ENCODE assay signal across 29 cellular contexts in the genomic region with DNA sequence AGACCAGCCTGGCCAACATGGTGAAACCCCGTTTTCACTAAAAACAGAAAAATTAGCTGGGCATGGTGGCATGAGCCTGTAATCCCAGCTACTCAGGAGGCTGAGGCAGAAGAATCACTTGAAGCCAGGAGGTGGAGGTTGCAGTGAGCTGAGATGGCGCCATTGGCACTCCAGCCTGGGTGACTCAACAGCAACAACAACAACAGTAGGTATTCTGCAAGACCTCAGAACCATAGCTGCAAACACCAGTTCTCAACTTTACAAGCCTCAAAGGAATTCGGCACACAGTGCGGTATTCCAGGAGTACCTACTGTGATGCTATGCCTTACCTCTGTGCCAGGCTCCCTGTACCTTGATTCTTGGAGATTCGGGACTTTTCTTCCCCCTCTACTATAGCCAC. TPM values are rescaled to one million over a fixed set of nuclear protein-coding genes. Genes with fewer than 3 reads are reported as not detected.
A peak's percentile ranks its signal among the peaks of the same experiment; 100 is the strongest.
DNase-seq lines count a peak whose midpoint lies in the region; ATAC-seq, FAIRE-seq and TF ChIP-seq lines count a peak whose summit lies in the region.
"Had no signal": no experiment of that assay in that cellular context is flagged by ENCODE, and none has a peak within 500 bp of the region (broad histone marks: within the 10 kb centered on the region; RNA-seq: fewer than 3 reads in every experiment).

No MANE protein-coding gene starts in this region.

- DNase-seq in CD14-positive monocyte (ENCODE audit: low spot score): peak; percentile 7
- no peak for DNase-seq in chondrocyte (ENCODE audit: low spot score)
- no peak for DNase-seq in neural progenitor cell (ENCODE audit: low spot score)
- DNase-seq in G401 (ENCODE audit: low spot score): no peak
- DNase-seq in Right ventricle myocardium inferior (ENCODE audit: missing footprints): no peak
- DNase-seq in GM12891 (ENCODE audit: insufficient read length, low spot score): no peak
- DNase-seq: activated CD4-positive, alpha-beta memory T cell treated with anti-CD3 and anti-CD28 coated beads for 36 hours; activated CD4-positive, alpha-beta T cell treated with anti-CD3 and anti-CD28 coated beads for 1 hour; activated naive CD4-positive, alpha-beta T cell; activated T-cell treated with anti-CD3 and anti-CD28 coated beads, Interleukin-2, amount 50 U/mL, for 72 hours; adrenal gland; BE2C; brain microvascular endothelial cell; COR-L47; dorsolateral prefrontal cortex; GF-D8; mammary epithelial cell; NCI-H1436; NCI-H2081 treated with DMSO at 0.1 percent for 48 hours; PC-9; SHP77; sigmoid colon; stimulated activated CD4-positive, alpha-beta T cell treated with anti-CD3 and anti-CD28 coated beads, Interleukin-4, amount 100 ng/mL, for 1 hour; transverse colon had no signal

- H3K4me2 ChIP-seq in neural progenitor cell: no peak overlapping the region
- H3K4me2 ChIP-seq: KMS-11, PC-9 had no signal

- H3K27me3 ChIP-seq in neural progenitor cell: no peaks in the 10 kb centered on the region
- H3K27me3 ChIP-seq: adrenal gland, BE2C, brain microvascular endothelial cell, dorsolateral prefrontal cortex, neutrophil, sigmoid colon, transverse colon had no signal

- TF ChIP-seq CTCF in CD14-positive monocyte (IDR thresholded peaks at IDR 0.05) (no peak), HEK293 (tag by site-specific recombination; IDR thresholded peaks at IDR 0.05) (no peak), chondrocyte (IDR thresholded peaks at IDR 0.05) (no peak), neural progenitor cell (IDR thresholded peaks at IDR 0.05) (no peak)

- no peaks in the 10 kb centered on the region for H3K9me3 ChIP-seq in HEK293 (ENCODE audit: control insufficient read depth, insufficient read depth, low read depth, low read length)
- no peaks in the 10 kb centered on the region for H3K9me3 ChIP-seq in neural progenitor cell (ENCODE audit: low read depth)
- H3K9me3 ChIP-seq: adrenal gland, BE2C, neutrophil, sigmoid colon, transverse colon had no signal

- H3K4me1 ChIP-seq in HEK293 (ENCODE audit: control insufficient read depth, insufficient read depth, low read length) (peaks cover 12% of the 10 kb centered on the region), neural progenitor cell (peaks cover 14% of the 10 kb centered on the region)

- CTCF ChIA-PET in HEK293 (lab: Yijun Ruan, JAX): no interaction called here

- POLR2A ChIA-PET in HEK293 (lab: Yijun Ruan, JAX): no interaction called here

- no peak overlapping the region for H3K9ac ChIP-seq in neural progenitor cell
- H3K9ac ChIP-seq: KMS-11 had no signal

- H3K27ac ChIP-seq in HEK293 (ENCODE audit: extremely low read depth, low read depth, low read length) (no peak overlapping the region), neural progenitor cell (no peak overlapping the region)
- H3K27ac ChIP-seq: adrenal gland, brain microvascular endothelial cell, KMS-11, neutrophil, PC-9, sigmoid colon, transverse colon had no signal

- H3K4me3 ChIP-seq in HEK293 (ENCODE audit: low read depth, low read length): no peak overlapping the region
- H3K4me3 ChIP-seq in neural progenitor cell: no peak overlapping the region
- H3K4me3 ChIP-seq: adrenal gland, dorsolateral prefrontal cortex, PC-9, sigmoid colon, transverse colon had no signal

- H3K27me3 Mint-ChIP-seq in CD14-positive monocyte (ENCODE audit: low read depth in 3 of 3) (no peaks in the 10 kb centered on the region), chondrocyte (ENCODE audit: low read depth) (no peaks in the 10 kb centered on the region), neural progenitor cell (ENCODE audit: insufficient read depth, low read depth) (peaks cover 10% of the 10 kb centered on the region)
- H3K27me3 Mint-ChIP-seq: activated CD4-positive, alpha-beta memory T cell treated with anti-CD3 and anti-CD28 coated beads for 36 hours had no signal

- H3K4me3 Mint-ChIP-seq in CD14-positive monocyte (no peak overlapping the region), chondrocyte (ENCODE audit: unreplicated experiment) (no peak overlapping the region), neural progenitor cell (no peak overlapping the region)
- H3K4me3 Mint-ChIP-seq: activated CD4-positive, alpha-beta memory T cell treated with anti-CD3 and anti-CD28 coated beads for 36 hours; activated T-cell treated with anti-CD3 and anti-CD28 coated beads, Interleukin-2, amount 50 U/mL, for 72 hours had no signal

- peak overlapping the region in 5 of 7 donors; percentile 0 to 80 (median 50) for H3K27ac Mint-ChIP-seq in CD14-positive monocyte
- H3K27ac Mint-ChIP-seq in chondrocyte (ENCODE audit: unreplicated experiment): peak overlapping the region; percentile 37
- peak overlapping the region; percentile 23 for H3K27ac Mint-ChIP-seq in neural progenitor cell
- H3K27ac Mint-ChIP-seq: activated CD4-positive, alpha-beta memory T cell treated with anti-CD3 and anti-CD28 coated beads for 36 hours; activated T-cell treated with anti-CD3 and anti-CD28 coated beads, Interleukin-2, amount 50 U/mL, for 72 hours had no signal

- no peak for FAIRE-seq in GM12891 (lab: Jason Lieb, UNC)
- FAIRE-seq: frontal cortex had no signal

- H3F3A ChIP-seq in neural progenitor cell (ENCODE audit: low read depth): no peaks in the 10 kb centered on the region

- peaks cover 45 to 63% of the 10 kb centered on the region in 2 donors for H3K36me3 Mint-ChIP-seq in CD14-positive monocyte
- peaks cover 10% of the 10 kb centered on the region for H3K36me3 Mint-ChIP-seq in chondrocyte (ENCODE audit: low read depth)
- peaks cover 17% of the 10 kb centered on the region for H3K36me3 Mint-ChIP-seq in neural progenitor cell

- H3K9me3 Mint-ChIP-seq in CD14-positive monocyte: peaks cover 0 to 2% (median 0%) of the 10 kb centered on the region in 7 donors
- no peaks in the 10 kb centered on the region for H3K9me3 Mint-ChIP-seq in chondrocyte (ENCODE audit: low read depth)
- no peaks in the 10 kb centered on the region for H3K9me3 Mint-ChIP-seq in neural progenitor cell
- H3K9me3 Mint-ChIP-seq: activated CD4-positive, alpha-beta memory T cell treated with anti-CD3 and anti-CD28 coated beads for 36 hours; activated T-cell treated with anti-CD3 and anti-CD28 coated beads, Interleukin-2, amount 50 U/mL, for 72 hours had no signal

- no peak for ATAC-seq in Right ventricle myocardium inferior
- ATAC-seq in HG03196 (IDR thresholded peaks at IDR 0.05; ENCODE audit: unreplicated experiment): no peak
- ATAC-seq: activated T-cell treated with anti-CD3 and anti-CD28 coated beads, Interleukin-2, amount 50 U/mL, for 72 hours had no signal

- H3K36me3 ChIP-seq in HEK293 (ENCODE audit: control insufficient read depth in 2 of 2, insufficient read depth in 1 of 2, low read length in 2 of 2) (no peaks in the 10 kb centered on the region; a peak in 1 of 3 replicates), neural progenitor cell (no peaks in the 10 kb centered on the region)
- H3K36me3 ChIP-seq: adrenal gland, brain microvascular endothelial cell, sigmoid colon, transverse colon had no signal

- in situ Hi-C loops in G401 (cut with HindIII; ENCODE audit: low sequenced_read_pairs): no loop called here

- H3K79me2 ChIP-seq in neural progenitor cell (ENCODE audit: low read depth): peaks cover 100% of the 10 kb centered on the region

- H2AFZ ChIP-seq in neural progenitor cell (replicated peaks): no peak overlapping the region
- H2AFZ ChIP-seq: PC-9 had no signal

- no peak for TF ChIP-seq POLR2A in GM12891 (IDR thresholded peaks at IDR 0.05; ENCODE audit: low read depth, low read length)

- H4K20me1 ChIP-seq in neural progenitor cell (ENCODE audit: low read depth): peaks cover 76% of the 10 kb centered on the region

- intact Hi-C loops in CD14-positive monocyte (cut with micrococcal nuclease): no loop called here
- intact Hi-C loops in Right ventricle myocardium inferior (cut with DNase I): no loop called here

- H3K4me1 Mint-ChIP-seq in CD14-positive monocyte (peaks cover 39% of the 10 kb centered on the region), chondrocyte (ENCODE audit: low read depth) (peaks cover 47% of the 10 kb centered on the region), neural progenitor cell (peaks cover 49% of the 10 kb centered on the region)

TF ChIP-seq in HEK293, 187 proteins besides CTCF, POLR2A, EP300 and RAD21:
- TF ChIP-seq, protein P1, sequence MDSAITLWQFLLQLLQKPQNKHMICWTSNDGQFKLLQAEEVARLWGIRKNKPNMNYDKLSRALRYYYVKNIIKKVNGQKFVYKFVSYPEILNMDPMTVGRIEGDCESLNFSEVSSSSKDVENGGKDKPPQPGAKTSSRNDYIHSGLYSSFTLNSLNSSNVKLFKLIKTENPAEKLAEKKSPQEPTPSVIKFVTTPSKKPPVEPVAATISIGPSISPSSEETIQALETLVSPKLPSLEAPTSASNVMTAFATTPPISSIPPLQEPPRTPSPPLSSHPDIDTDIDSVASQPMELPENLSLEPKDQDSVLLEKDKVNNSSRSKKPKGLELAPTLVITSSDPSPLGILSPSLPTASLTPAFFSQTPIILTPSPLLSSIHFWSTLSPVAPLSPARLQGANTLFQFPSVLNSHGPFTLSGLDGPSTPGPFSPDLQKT (IDR thresholded peaks at IDR 0.05; ENCODE audit: borderline replicate concordance, low read depth, low read length): no peak
- TF ChIP-seq ZNF623 (tag by site-specific recombination; IDR thresholded peaks at IDR 0.05): no peak
- 0 out of 2 replicates have a peak, but pooled peaks have one; percentile 42 for TF ChIP-seq ZNF600 (tag by site-specific recombination; IDR thresholded peaks at IDR 0.05)

TF ChIP-seq in GM12891, 5 proteins besides CTCF, POLR2A, EP300 and RAD21:
- TF ChIP-seq SPI1 (IDR thresholded peaks at IDR 0.05; ENCODE audit: low read depth, low read length): no peak
- no peak for TF ChIP-seq TAF1 (IDR thresholded peaks at IDR 0.05; ENCODE audit: low read depth, low read length)
- TF ChIP-seq PAX5 (IDR thresholded peaks at IDR 0.05; ENCODE audit: insufficient read depth, low read length, severe bottlenecking): no peak

RNA-seq across cellular contexts. Expression of a gene that starts 15.8 kb away (rescaled TPM):
- polyA plus RNA-seq in CD14-positive monocyte: 10 to 100 TPM; 38.7 to 42.0 TPM
- 129 to 161 TPM (median 155 TPM) in 3 replicates for total RNA-seq in chondrocyte
- 38.5 and 39.5 TPM in 2 replicates for total RNA-seq in neural progenitor cell (ENCODE audit: low replicate concordance)
- 7.6 and 10.0 TPM in 2 replicates for total RNA-seq in G401 (2014; rRNA removed; shearing (Covaris generic))
- total RNA-seq in Right ventricle myocardium inferior: 127 TPM
- 15.4 TPM for polyA plus RNA-seq in GM12891 (2012; ENCODE audit: low read depth, missing spikeins)
